In genomic region chr2:223759569-223760430, GRCh38 we compare ENCODE assay signal across 1 cellular context.
A peak's percentile ranks its signal among the peaks of the same experiment; 100 is the strongest.
TF ChIP-seq lines count a peak whose summit lies in the region.

No MANE protein-coding gene starts in this region.

TF ChIP-seq in K562, 482 proteins besides CTCF, POLR2A, EP300 and RAD21 (continued from another document):
- TF ChIP-seq ATF3 (IDR thresholded peaks at IDR 0.05) (peak; percentile 87), ATF3 (CRISPR knock-in tag; conservative IDR thresholded peaks at IDR 0.05) (no peak), FOSL1 (tag; conservative IDR thresholded peaks at IDR 0.05) (peak; percentile 36; the same call in 1 of the 2 replicates)
